Comparison of ENCODE assay signal across 17 cellular contexts in the genomic region with DNA sequence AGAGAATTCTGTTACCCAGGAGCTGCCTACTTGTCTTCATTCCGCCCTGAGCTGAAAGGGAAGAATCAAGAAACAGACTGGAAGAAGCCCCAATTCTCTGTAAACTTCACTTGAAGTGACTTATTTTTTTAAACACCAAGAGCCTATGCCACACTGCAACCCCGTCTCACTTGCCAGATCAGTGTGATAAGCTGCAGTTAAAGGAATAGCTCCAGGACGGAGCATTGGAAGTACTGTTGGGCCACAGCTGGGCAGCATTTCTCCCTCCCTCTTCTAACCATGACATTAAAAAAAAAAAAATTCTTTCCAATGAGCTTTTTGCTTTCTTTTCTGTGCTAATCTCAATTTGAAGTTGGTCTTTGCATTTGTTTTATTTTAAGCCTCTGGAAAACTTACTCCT.
DNase-seq lines count a peak whose midpoint lies in the region; ATAC-seq and TF ChIP-seq lines count a peak whose summit lies in the region.
"Had no signal": no experiment of that assay in that cellular context is flagged by ENCODE, and none has a peak within 500 bp of the region (broad histone marks: within the 10 kb centered on the region; RNA-seq: fewer than 3 reads in every experiment).

No MANE protein-coding gene starts in this region.

- H3K27ac Mint-ChIP-seq in MCF 10A (ENCODE audit: low read depth, unreplicated experiment) = no peak overlapping the region
- H3K27ac Mint-ChIP-seq: CD4-positive, alpha-beta T cell had no signal

- CTCF ChIA-PET in MCF 10A (lab: Yijun Ruan, JAX) = interaction anchor here (1.1 kb wide), 1 partner anchor 14 kb away, joined by 4 read pairs; no protein-coding TSS in a partner anchor

- H2AFZ ChIP-seq in hepatocyte = peak overlapping the region; percentile 6
- H2AFZ ChIP-seq: GM23248 had no signal

- POLR2A ChIA-PET in MCF 10A (lab: Yijun Ruan, JAX) = interaction anchor here (0.7 kb wide), 1 partner anchor 827 kb away, joined by 3 read pairs; no protein-coding TSS in a partner anchor

- H3K4me3 ChIP-seq in breast epithelium (no peak overlapping the region), hepatocyte (no peak overlapping the region)
- H3K4me3 ChIP-seq: A549, GM23248 had no signal

- intact Hi-C loops in breast epithelium (cut with DNase I; ENCODE audit: low total_unique reads) = no loop called here
- intact Hi-C loops in MCF 10A (cut with micrococcal nuclease) = no loop called here
- intact Hi-C loops in sciatic nerve (cut with DNase I) = no loop called here

- H3K36me3 ChIP-seq in breast epithelium (no peaks in the 10 kb centered on the region), hepatocyte (replicated peaks; ENCODE audit: insufficient read depth, low read depth) (no peaks in the 10 kb centered on the region)

- H3K4me1 Mint-ChIP-seq in MCF 10A (ENCODE audit: insufficient read depth, unreplicated experiment) = no peaks in the 10 kb centered on the region

- no peaks in the 10 kb centered on the region for H3K9me3 Mint-ChIP-seq in MCF 10A (ENCODE audit: unreplicated experiment)
- H3K9me3 Mint-ChIP-seq: CD4-positive, alpha-beta T cell had no signal

- H3K9me3 ChIP-seq in breast epithelium (no peaks in the 10 kb centered on the region), hepatocyte (ENCODE audit: low read depth) (peaks cover 4% of the 10 kb centered on the region)
- H3K9me3 ChIP-seq: A549 had no signal

- no peaks in the 10 kb centered on the region for H4K20me1 ChIP-seq in hepatocyte (ENCODE audit: insufficient read depth, poor library complexity, severe bottlenecking)

- TF ChIP-seq CTCF in breast epithelium (IDR thresholded peaks at IDR 0.05) = no peak
- no peak for TF ChIP-seq CTCF in MCF 10A (IDR thresholded peaks at IDR 0.05; ENCODE audit: unreplicated experiment)
- no peak for TF ChIP-seq CTCF in hepatocyte (IDR thresholded peaks at IDR 0.05; ENCODE audit: poor library complexity)

- 79% methylated on average over 3 of the region's 3 CpGs for WGBS in hepatocyte (ENCODE audit: low lambda C conversion rate, missing lambda C conversion rate)

- H3K4me2 ChIP-seq in hepatocyte = no peak overlapping the region
- H3K4me2 ChIP-seq: A549 had no signal

- no peaks in the 10 kb centered on the region for H3K27me3 Mint-ChIP-seq in MCF 10A (ENCODE audit: insufficient read depth, unreplicated experiment)

- no peak for DNase-seq in breast epithelium (ENCODE audit: low spot score in 2 of 2)
- no peak for DNase-seq in MCF 10A (ENCODE audit: unreplicated experiment)
- DNase-seq in hepatocyte (ENCODE audit: low spot score) = no peak
- DNase-seq in sciatic nerve (ENCODE audit: low spot score) = no peak
- no peak for DNase-seq in stimulated activated CD4-positive, alpha-beta T cell treated with anti-CD3 and anti-CD28 coated beads, Interleukin-12 subunit alpha, Interleukin-12 subunit beta, amount 100 ng/mL, for 4 hours
- DNase-seq in occipital lobe (lab: John Stamatoyannopoulos, UW) = no peak
- DNase-seq: AML-193; Caco-2; CD4-positive, alpha-beta T cell; GM23248; HCEC 1CT; IMR-90 had no signal

- no peak for TF ChIP-seq POLR2A in breast epithelium (IDR thresholded peaks at IDR 0.05)

- BruUV-seq in MCF 10A (replicated peaks; lab: Mats Ljungman, UMichigan) = no TSS peak

- H3K27me3 ChIP-seq in breast epithelium = no peaks in the 10 kb centered on the region
- H3K27me3 ChIP-seq in hepatocyte = no peaks in the 10 kb centered on the region

- ATAC-seq in sciatic nerve (peak; percentile 67), HG03460 (IDR thresholded peaks at IDR 0.05; ENCODE audit: unreplicated experiment) (no peak)
- ATAC-seq: A549 had no signal

- H3K36me3 Mint-ChIP-seq in MCF 10A (ENCODE audit: insufficient read depth, unreplicated experiment) = no peaks in the 10 kb centered on the region

- H3K79me2 ChIP-seq in hepatocyte = no peaks in the 10 kb centered on the region

- H3K27ac ChIP-seq in breast epithelium (peak overlapping the region; percentile 2 to 28), hepatocyte (no peak overlapping the region)
- H3K27ac ChIP-seq: 22Rv1, A549, C4-2B, GM23248, HL-60 had no signal

- H3K9me2 ChIP-seq in hepatocyte (replicated peaks; ENCODE audit: insufficient read depth) = no peaks in the 10 kb centered on the region

- H3K4me1 ChIP-seq in breast epithelium (no peaks in the 10 kb centered on the region), hepatocyte (ENCODE audit: insufficient read depth) (peaks cover 6% of the 10 kb centered on the region)
- H3K4me1 ChIP-seq: A549, Caco-2 had no signal

- H3K4me3 Mint-ChIP-seq in MCF 10A (ENCODE audit: unreplicated experiment) = no peak overlapping the region
- H3K4me3 Mint-ChIP-seq: CD4-positive, alpha-beta T cell had no signal
